ENCODE assay signal across 8 cellular contexts in genomic region chr14:95320076-95320895, GRCh38. TPM values are rescaled to one million over a fixed set of nuclear protein-coding genes. Genes with fewer than 3 reads are reported as not detected.
DNase-seq lines count a peak whose midpoint lies in the region; ATAC-seq and TF ChIP-seq lines count a peak whose summit lies in the region.

No MANE protein-coding gene starts in this region.

- DNase-seq in HFF-Myc (ENCODE audit: extremely low read depth, low read depth), result no peak
- DNase-seq in mesenchymal stem cell, result no peak
- no peak for DNase-seq in NCI-H345 treated with DMSO at 0.1 percent for 48 hours (lab: John Stamatoyannopoulos, UW; ENCODE audit: unreplicated experiment)
- no peak for DNase-seq in NCI-H2227 (lab: John Stamatoyannopoulos, UW; ENCODE audit: unreplicated experiment)
- DNase-seq in EL, result no peak
- DNase-seq in foreskin keratinocyte, result no peak

- H3K36me3 Mint-ChIP-seq in brain, result no peaks in the 10 kb centered on the region

- peaks cover 28% of the 10 kb centered on the region for H3K27me3 Mint-ChIP-seq in brain

- peak overlapping the region in 3 of 5 experiments; percentile 39 to 51 (median 44) for H3K27ac Mint-ChIP-seq in brain

- H2BK15ac ChIP-seq in mesenchymal stem cell (ENCODE audit: low read depth, poor library complexity, severe bottlenecking), result peak overlapping the region; percentile 83

- 38% methylated on average over 28 of the region's 32 CpGs for whole genome bisulfite sequencing in mesenchymal stem cell

- peak overlapping the region; percentile 71 to 80 (median 78) for H3K4me3 Mint-ChIP-seq in brain

- H3K9me3 ChIP-seq in BLaER1 (no peaks in the 10 kb centered on the region), mesenchymal stem cell (ENCODE audit: control insufficient read depth, low read length) (no peaks in the 10 kb centered on the region)

- H2BK12ac ChIP-seq in mesenchymal stem cell (ENCODE audit: low read length in 2 of 2), result no peak overlapping the region

- H4K91ac ChIP-seq in mesenchymal stem cell (ENCODE audit: low read length), result no peak overlapping the region

- ATAC-seq in foreskin keratinocyte, result no peak

- H4K8ac ChIP-seq in mesenchymal stem cell (ENCODE audit: low read length), result no peak overlapping the region

- no peak overlapping the region for H3K9ac ChIP-seq in BLaER1
- H3K9ac ChIP-seq in mesenchymal stem cell (ENCODE audit: low read length), result peak overlapping the region; percentile 41

- H4K20me1 ChIP-seq in BLaER1, result peaks cover 21% of the 10 kb centered on the region; the same call in 1 of the 2 replicates

- H3K14ac ChIP-seq in mesenchymal stem cell (ENCODE audit: low read length in 2 of 2), result no peak overlapping the region

- H2BK5ac ChIP-seq in mesenchymal stem cell (ENCODE audit: low read depth, low read length, poor library complexity, severe bottlenecking), result no peak overlapping the region

- peak overlapping the region; percentile 74 for H2AK5ac ChIP-seq in mesenchymal stem cell (ENCODE audit: low read length, severe bottlenecking)

- peak overlapping the region in 1 of 2 experiments; percentile 40 for H3K18ac ChIP-seq in mesenchymal stem cell (ENCODE audit: low read depth in 1 of 2, low read length in 2 of 2)

- H2AFZ ChIP-seq in mesenchymal stem cell (ENCODE audit: low read depth, low read length), result no peak overlapping the region

- H3K27ac ChIP-seq in BLaER1, result peak overlapping the region; percentile 28; the same call in 1 of the 2 replicates
- H3K27ac ChIP-seq in mesenchymal stem cell (ENCODE audit: low read length, poor library complexity, severe bottlenecking), result peak overlapping the region; percentile 2
- H3K27ac ChIP-seq in foreskin keratinocyte, result no peak overlapping the region

- H3K27me3 ChIP-seq in BLaER1 (no peaks in the 10 kb centered on the region), mesenchymal stem cell (ENCODE audit: control insufficient read depth in 1 of 2, insufficient read depth in 1 of 2, low read length in 2 of 2) (peaks cover 0 to 52% of the 10 kb centered on the region in 2 experiments), foreskin keratinocyte (peaks cover 37% of the 10 kb centered on the region)

- peak overlapping the region; percentile 24 for H2BK120ac ChIP-seq in mesenchymal stem cell (ENCODE audit: low read depth, low read length)

- H3K79me1 ChIP-seq in mesenchymal stem cell (replicated peaks; ENCODE audit: low read length, poor library complexity, severe bottlenecking), result peaks cover 6% of the 10 kb centered on the region

- no peak overlapping the region for H3K23ac ChIP-seq in mesenchymal stem cell (ENCODE audit: low read length in 2 of 2)

- H3K4me3 ChIP-seq in BLaER1 (peak overlapping the region; percentile 58), HFF-Myc (replicated peaks; ENCODE audit: low read depth, low read length) (0 out of 2 replicates have a peak overlapping the region, but pooled peaks have one; percentile 19), mesenchymal stem cell (ENCODE audit: insufficient read depth in 1 of 2, low read depth in 1 of 2, low read length in 2 of 2) (peak overlapping the region; percentile 59 to 85)

- H3K4me2 ChIP-seq in BLaER1, result peak overlapping the region; percentile 81
- H3K4me2 ChIP-seq in mesenchymal stem cell (ENCODE audit: low read length, poor library complexity, severe bottlenecking), result peak overlapping the region; percentile 80

- no peak for TF ChIP-seq CTCF in HFF-Myc (IDR thresholded peaks at IDR 0.05; ENCODE audit: low read depth, low read length, missing control alignments)
- TF ChIP-seq CTCF in brain (conservative IDR thresholded peaks at IDR 0.05), result no peak
- TF ChIP-seq CTCF in foreskin keratinocyte (conservative IDR thresholded peaks at IDR 0.05), result no peak

- peaks cover 0 to 2% (median 0%) of the 10 kb centered on the region in 5 experiments for H3K9me3 Mint-ChIP-seq in brain

- peaks cover 58% of the 10 kb centered on the region for H3K4me1 Mint-ChIP-seq in brain

- H3K4ac ChIP-seq in mesenchymal stem cell (ENCODE audit: low read depth in 1 of 2, low read length in 2 of 2), result no peak overlapping the region

- H3K4me1 ChIP-seq in BLaER1 (peaks cover 45% of the 10 kb centered on the region), mesenchymal stem cell (ENCODE audit: control insufficient read depth, insufficient read depth, low read depth, low read length) (peaks cover 37% of the 10 kb centered on the region), foreskin keratinocyte (peaks cover 11% of the 10 kb centered on the region)

- H3K36me3 ChIP-seq in BLaER1 (no peaks in the 10 kb centered on the region), mesenchymal stem cell (ENCODE audit: control insufficient read depth in 1 of 2, insufficient read depth in 2 of 2, low read depth in 1 of 2, low read length in 2 of 2) (peaks cover 0 to 7% of the 10 kb centered on the region in 2 experiments)

RNA-seq across cellular contexts. Expression of gene CLMN, which starts 0.6 kb away (rescaled TPM):
- polyA plus RNA-seq in brain (ENCODE audit: insufficient read depth, low read depth, low replicate concordance) (10.7 TPM), foreskin keratinocyte (1.9 and 3.2 TPM in 2 replicates)
- polyA plus RNA-seq in mesenchymal stem cell (2013, experiment 1 of 2), result 1.9 TPM
- 1.6 TPM for polyA plus RNA-seq in mesenchymal stem cell (2013, experiment 2 of 2)
- 4.7 and 5.7 TPM in 2 replicates for total RNA-seq in foreskin keratinocyte

Comparison
In these comparisons a context has a peak if more than half of its experiments do, and no peak if none do; other contexts are left out.
1. H3K4me3 ChIP-seq: peak in every context shown above with its lines; median percentile 72 in mesenchymal stem cell; 58 in BLaER1; 19 in HFF-Myc.